ENCODE assay signal across 1 cellular context in the genomic region with DNA sequence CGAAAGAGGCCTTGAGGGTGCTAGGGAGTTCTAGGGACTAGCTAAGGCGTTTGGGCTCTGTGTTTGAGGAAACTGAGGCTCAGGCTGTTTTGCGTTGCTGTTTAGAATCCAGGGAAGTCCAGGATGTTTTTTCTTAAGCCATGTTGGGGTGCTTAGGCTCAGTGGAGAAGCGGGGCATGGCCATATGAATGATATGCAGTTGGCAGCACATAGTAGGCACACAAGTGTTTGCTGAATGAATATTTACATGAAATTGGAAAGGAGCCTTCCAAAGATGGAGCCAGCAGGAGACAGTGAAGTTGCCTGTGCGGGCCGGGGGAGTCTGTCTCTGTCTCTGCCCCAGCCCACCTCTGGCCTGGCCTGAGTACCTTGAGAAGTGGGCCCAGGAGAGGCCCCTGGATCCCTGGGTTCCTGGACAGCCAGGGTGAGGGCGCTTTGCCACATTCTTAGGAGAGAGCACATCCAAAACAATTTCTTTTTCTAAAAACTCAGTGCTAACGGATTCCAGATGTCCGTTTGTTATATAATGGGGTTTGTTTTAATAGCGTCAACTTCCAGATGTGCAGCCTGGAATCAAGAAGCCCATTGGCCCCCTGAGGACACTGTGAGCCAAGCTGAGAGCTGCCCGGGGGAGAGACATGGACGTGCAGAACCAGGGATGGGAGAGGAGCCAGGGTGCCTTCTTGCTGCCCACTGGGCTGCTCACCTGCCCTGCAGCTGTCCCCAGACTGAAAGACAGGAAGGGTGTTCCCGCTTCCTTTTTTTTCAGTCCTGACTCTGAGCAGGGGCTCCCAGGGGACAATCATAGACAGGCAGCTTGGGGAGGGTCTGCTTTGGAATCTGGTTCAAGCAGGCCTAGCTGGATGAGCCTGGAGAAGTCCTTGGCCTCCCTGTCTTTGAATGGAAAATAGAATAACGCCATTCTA.
TF ChIP-seq lines count a peak whose summit lies in the region.

No MANE protein-coding gene starts in this region.

TF ChIP-seq in SK-N-SH, 30 proteins besides CTCF, POLR2A, EP300 and RAD21 (continued from another document):
- TF ChIP-seq, protein P1, sequence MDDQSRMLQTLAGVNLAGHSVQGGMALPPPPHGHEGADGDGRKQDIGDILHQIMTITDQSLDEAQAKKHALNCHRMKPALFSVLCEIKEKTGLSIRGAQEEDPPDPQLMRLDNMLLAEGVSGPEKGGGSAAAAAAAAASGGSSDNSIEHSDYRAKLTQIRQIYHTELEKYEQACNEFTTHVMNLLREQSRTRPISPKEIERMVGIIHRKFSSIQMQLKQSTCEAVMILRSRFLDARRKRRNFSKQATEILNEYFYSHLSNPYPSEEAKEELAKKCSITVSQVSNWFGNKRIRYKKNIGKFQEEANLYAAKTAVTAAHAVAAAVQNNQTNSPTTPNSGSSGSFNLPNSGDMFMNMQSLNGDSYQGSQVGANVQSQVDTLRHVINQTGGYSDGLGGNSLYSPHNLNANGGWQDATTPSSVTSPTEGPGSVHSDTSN (IDR thresholded peaks at IDR 0.05) = no peak
- TF ChIP-seq JUND (IDR thresholded peaks at IDR 0.05) = no peak
- no peak for TF ChIP-seq SMC3 (IDR thresholded peaks at IDR 0.05; ENCODE audit: low read depth, low read length)
- TF ChIP-seq, protein P2, sequence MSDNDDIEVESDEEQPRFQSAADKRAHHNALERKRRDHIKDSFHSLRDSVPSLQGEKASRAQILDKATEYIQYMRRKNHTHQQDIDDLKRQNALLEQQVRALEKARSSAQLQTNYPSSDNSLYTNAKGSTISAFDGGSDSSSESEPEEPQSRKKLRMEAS (IDR thresholded peaks at IDR 0.05; ENCODE audit: low read depth) = no peak
- no peak for TF ChIP-seq FOXJ3 (CRISPR knock-in tag; IDR thresholded peaks at IDR 0.05)
- TF ChIP-seq, protein P3, sequence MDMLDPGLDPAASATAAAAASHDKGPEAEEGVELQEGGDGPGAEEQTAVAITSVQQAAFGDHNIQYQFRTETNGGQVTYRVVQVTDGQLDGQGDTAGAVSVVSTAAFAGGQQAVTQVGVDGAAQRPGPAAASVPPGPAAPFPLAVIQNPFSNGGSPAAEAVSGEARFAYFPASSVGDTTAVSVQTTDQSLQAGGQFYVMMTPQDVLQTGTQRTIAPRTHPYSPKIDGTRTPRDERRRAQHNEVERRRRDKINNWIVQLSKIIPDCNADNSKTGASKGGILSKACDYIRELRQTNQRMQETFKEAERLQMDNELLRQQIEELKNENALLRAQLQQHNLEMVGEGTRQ (IDR thresholded peaks at IDR 0.05; ENCODE audit: borderline replicate concordance, low read depth, low read length) = no peak
- no peak for TF ChIP-seq FOSL2 (IDR thresholded peaks at IDR 0.05; ENCODE audit: borderline replicate concordance, low read depth)
- TF ChIP-seq ELF1 (IDR thresholded peaks at IDR 0.05) = no peak
